Comparison of ENCODE assay signal across 10 cellular contexts in the genomic region with DNA sequence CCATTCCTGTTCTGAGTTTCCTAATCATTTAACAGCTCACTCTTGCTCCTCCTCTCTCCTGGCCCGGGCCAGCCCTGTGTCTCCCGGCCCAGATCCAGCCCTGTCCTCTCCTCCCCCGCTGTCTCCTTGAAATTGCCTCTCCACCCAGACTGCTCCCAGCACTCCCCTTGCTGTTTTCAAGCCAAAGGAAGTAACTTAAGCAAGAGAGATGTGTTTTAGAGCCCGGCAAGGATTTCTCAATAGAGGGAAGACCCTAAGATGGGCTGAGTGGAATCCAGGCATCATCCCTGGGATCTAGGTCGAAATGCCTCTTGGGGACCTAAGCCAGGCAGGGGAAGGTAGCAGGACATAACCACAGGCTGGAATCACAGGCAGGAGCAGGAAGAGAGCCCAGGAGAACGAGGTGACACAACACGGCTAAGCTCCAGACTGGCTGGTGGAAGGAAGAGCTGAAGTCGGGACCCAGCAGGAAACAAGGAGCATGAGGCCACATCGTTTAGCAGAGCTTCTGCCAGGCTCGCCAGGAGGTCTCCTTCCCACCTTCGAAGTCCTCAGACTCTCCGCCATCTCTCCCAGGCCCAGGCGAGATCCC. TPM values are rescaled to one million over a fixed set of nuclear protein-coding genes. Genes with fewer than 3 reads are reported as not detected.
DNase-seq lines count a peak whose midpoint lies in the region; ATAC-seq and TF ChIP-seq lines count a peak whose summit lies in the region.
"Had no signal": no experiment of that assay in that cellular context is flagged by ENCODE, and none has a peak within 500 bp of the region (broad histone marks: within the 10 kb centered on the region; RNA-seq: fewer than 3 reads in every experiment).

No MANE protein-coding gene starts in this region.

- TF ChIP-seq EP300 in esophagus muscularis mucosa (IDR thresholded peaks at IDR 0.05): no peak

- H3K4me3 ChIP-seq in Peyer's patch (no peak overlapping the region), esophagus muscularis mucosa (peak overlapping the region in 2 of 4 donors; percentile 10 to 23), thoracic aorta (peak overlapping the region; percentile 35)

- H3K9me3 ChIP-seq in Peyer's patch: no peaks in the 10 kb centered on the region
- no peaks in the 10 kb centered on the region for H3K9me3 ChIP-seq in esophagus muscularis mucosa
- no peaks in the 10 kb centered on the region for H3K9me3 ChIP-seq in thoracic aorta

- H3K27me3 ChIP-seq in Peyer's patch (no peaks in the 10 kb centered on the region), esophagus muscularis mucosa (no peaks in the 10 kb centered on the region), thoracic aorta (replicated peaks; ENCODE audit: insufficient read depth) (no peaks in the 10 kb centered on the region)

- WGBS in esophagus muscularis mucosa: 59% methylated on average over 13 of the region's 13 CpGs

- H3K36me3 ChIP-seq in Peyer's patch (peaks cover 0 to 34% (median 0%) of the 10 kb centered on the region in 3 donors), esophagus muscularis mucosa (peaks cover 9 to 43% (median 34%) of the 10 kb centered on the region in 4 donors), thoracic aorta (peaks cover 18% of the 10 kb centered on the region)

- TF ChIP-seq CTCF in Peyer's patch (IDR thresholded peaks at IDR 0.05) (no peak), esophagus muscularis mucosa (IDR thresholded peaks at IDR 0.05) (no peak), thoracic aorta (IDR thresholded peaks at IDR 0.05) (no peak)

- DNase-seq in Peyer's patch (peak in 2 of 3 donors; percentile 62 to 78), esophagus muscularis mucosa (ENCODE audit: extremely low spot score) (no peak), midbrain (lab: John Stamatoyannopoulos, UW) (peak; percentile 14), thoracic aorta (ENCODE audit: low spot score) (no peak), SKM-1 (lab: John Stamatoyannopoulos, UW; ENCODE audit: unreplicated experiment) (no peak)
- DNase-seq: activated CD4-positive, CD25-positive, alpha-beta regulatory T cell treated with anti-CD3 and anti-CD28 coated beads, Interleukin-2, amount 50 U/mL, for 72 hours had no signal

- ATAC-seq in thoracic aorta (ENCODE audit: insufficient number of reproducible peaks, low FRiP score, low read depth) (peak; percentile 30), HG03175 (IDR thresholded peaks at IDR 0.05; ENCODE audit: unreplicated experiment) (no peak), HG03139 (IDR thresholded peaks at IDR 0.05; ENCODE audit: unreplicated experiment) (no peak)
- ATAC-seq in activated CD4-positive, CD25-positive, alpha-beta regulatory T cell treated with anti-CD3 and anti-CD28 coated beads, Interleukin-2, amount 50 U/mL, for 24 hours: no peak

- H3K27ac ChIP-seq in Peyer's patch: peak overlapping the region; percentile 48 to 88 (median 73)
- H3K27ac ChIP-seq in esophagus muscularis mucosa (replicated peaks in 1 of 4): peak overlapping the region; percentile 79 to 89 (median 82)
- H3K27ac ChIP-seq in thoracic aorta: peak overlapping the region; percentile 96 to 97

- intact Hi-C loops in esophagus muscularis mucosa (cut with DNase I): no loop called here

- TF ChIP-seq POLR2A in Peyer's patch (IDR thresholded peaks at IDR 0.05): no peak
- TF ChIP-seq POLR2A in esophagus muscularis mucosa (IDR thresholded peaks at IDR 0.05; ENCODE audit: low read depth): no peak

- H3K4me1 ChIP-seq in Peyer's patch (peaks cover 0 to 82% (median 18%) of the 10 kb centered on the region in 4 donors), esophagus muscularis mucosa (peaks cover 80 to 96% (median 95%) of the 10 kb centered on the region in 4 donors), thoracic aorta (ENCODE audit: control insufficient read depth in 1 of 2, low read depth in 2 of 2) (peaks cover 84 to 92% of the 10 kb centered on the region in 2 donors)

RNA-seq across cellular contexts. Expression of a gene that starts 2.0 kb away (rescaled TPM):
- total RNA-seq in Peyer's patch (not detected), esophagus muscularis mucosa (not detected), thoracic aorta (not detected)
- total RNA-seq: kidney epithelial cell had no signal

RNA-seq across cellular contexts. Expression of a gene that starts 21.1 kb away (rescaled TPM):
- total RNA-seq in Peyer's patch: 100 to 1,000 TPM; 128 to 312 (median 207) TPM
- total RNA-seq in esophagus muscularis mucosa: 100 to 1,000 TPM; 203 to 338 (median 250) TPM
- 100 to 1,000 TPM; 663 to 755 TPM for total RNA-seq in thoracic aorta

RNA-seq across cellular contexts. Expression of a gene that starts 38.2 kb away (rescaled TPM):
- total RNA-seq in Peyer's patch (100 to 1,000 TPM; 278 to 416 (median 382) TPM), esophagus muscularis mucosa (100 to 1,000 TPM; 111 to 168 (median 157) TPM), thoracic aorta (100 to 1,000 TPM; 133 to 185 TPM)

Comparison
In these comparisons a context has a peak if more than half of its experiments do, and no peak if none do; other contexts are left out.
1. DNase-seq: peak in Peyer's patch (2 of 3) and midbrain (single experiment); none in esophagus muscularis mucosa (single experiment), thoracic aorta (single experiment) and SKM-1 (single experiment).
2. Peak in every context shown above with its lines, with median percentiles within 50 percentile points of each other: H3K27ac ChIP-seq.